ENCODE assay signal across 2 cellular contexts in the genomic region with DNA sequence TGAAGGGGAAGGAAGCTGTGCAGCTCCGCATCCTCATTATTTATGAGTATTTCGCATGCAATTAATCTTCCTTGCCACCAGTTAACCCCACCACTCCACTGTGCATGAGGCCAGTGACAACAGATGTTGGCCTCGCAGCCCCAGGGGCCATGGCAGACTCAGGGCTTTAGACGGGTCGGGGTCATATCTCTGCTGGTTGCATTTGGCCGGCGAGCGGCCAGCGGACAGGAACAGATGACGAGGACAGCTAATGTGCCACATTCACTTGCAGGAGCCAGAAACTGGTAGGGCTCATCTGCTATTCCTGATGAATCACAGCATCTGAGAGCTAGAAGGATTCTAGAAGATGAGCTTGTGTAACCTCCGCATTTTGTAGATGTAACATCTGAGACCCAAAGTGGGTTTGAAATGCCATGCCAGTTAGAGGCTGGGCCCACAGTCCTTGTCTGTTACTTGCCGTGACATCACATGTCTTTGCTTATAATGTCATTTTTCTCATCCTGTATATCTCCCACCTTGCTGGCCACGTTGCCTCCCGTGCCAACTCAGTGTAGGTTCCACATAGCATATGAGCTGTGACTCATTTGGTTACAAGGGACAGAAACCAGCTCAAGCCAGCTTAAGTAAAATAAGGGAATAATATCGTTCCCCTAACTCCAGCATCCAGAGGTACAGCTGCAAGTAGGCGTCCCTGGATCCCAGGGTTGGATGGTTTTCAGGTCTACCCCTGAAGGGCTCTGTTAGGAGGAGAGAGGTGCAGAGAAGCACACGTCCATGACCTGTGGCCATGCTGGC.
TF ChIP-seq lines count a peak whose summit lies in the region.

No MANE protein-coding gene starts in this region.

TF ChIP-seq in IMR-90, 13 proteins besides CTCF, POLR2A, EP300 and RAD21 (continued from another document):
- TF ChIP-seq SMC3 (IDR thresholded peaks at IDR 0.05; ENCODE audit: low read depth, low read length) = no peak
- TF ChIP-seq, protein P1, sequence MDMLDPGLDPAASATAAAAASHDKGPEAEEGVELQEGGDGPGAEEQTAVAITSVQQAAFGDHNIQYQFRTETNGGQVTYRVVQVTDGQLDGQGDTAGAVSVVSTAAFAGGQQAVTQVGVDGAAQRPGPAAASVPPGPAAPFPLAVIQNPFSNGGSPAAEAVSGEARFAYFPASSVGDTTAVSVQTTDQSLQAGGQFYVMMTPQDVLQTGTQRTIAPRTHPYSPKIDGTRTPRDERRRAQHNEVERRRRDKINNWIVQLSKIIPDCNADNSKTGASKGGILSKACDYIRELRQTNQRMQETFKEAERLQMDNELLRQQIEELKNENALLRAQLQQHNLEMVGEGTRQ (IDR thresholded peaks at IDR 0.05; ENCODE audit: low read depth, low read length) = no peak
- TF ChIP-seq, protein P2, sequence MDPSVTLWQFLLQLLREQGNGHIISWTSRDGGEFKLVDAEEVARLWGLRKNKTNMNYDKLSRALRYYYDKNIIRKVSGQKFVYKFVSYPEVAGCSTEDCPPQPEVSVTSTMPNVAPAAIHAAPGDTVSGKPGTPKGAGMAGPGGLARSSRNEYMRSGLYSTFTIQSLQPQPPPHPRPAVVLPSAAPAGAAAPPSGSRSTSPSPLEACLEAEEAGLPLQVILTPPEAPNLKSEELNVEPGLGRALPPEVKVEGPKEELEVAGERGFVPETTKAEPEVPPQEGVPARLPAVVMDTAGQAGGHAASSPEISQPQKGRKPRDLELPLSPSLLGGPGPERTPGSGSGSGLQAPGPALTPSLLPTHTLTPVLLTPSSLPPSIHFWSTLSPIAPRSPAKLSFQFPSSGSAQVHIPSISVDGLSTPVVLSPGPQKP (IDR thresholded peaks at IDR 0.05; ENCODE audit: borderline replicate concordance, low read depth, low read length) = no peak

TF ChIP-seq in SK-N-SH, 30 proteins besides CTCF, POLR2A, EP300 and RAD21:
- TF ChIP-seq, protein P3, sequence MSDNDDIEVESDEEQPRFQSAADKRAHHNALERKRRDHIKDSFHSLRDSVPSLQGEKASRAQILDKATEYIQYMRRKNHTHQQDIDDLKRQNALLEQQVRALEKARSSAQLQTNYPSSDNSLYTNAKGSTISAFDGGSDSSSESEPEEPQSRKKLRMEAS (IDR thresholded peaks at IDR 0.05; ENCODE audit: low read depth) = no peak
- TF ChIP-seq TEAD4 (IDR thresholded peaks at IDR 0.05; ENCODE audit: borderline replicate concordance, insufficient read depth) (no peak), FOXM1 (IDR thresholded peaks at IDR 0.05; ENCODE audit: low read depth) (no peak), TCF12 (IDR thresholded peaks at IDR 0.05) (no peak), FOXJ3 (CRISPR knock-in tag; IDR thresholded peaks at IDR 0.05) (0 out of 2 replicates have a peak, but pooled peaks have one; percentile 36), YY1 (IDR thresholded peaks at IDR 0.05; ENCODE audit: low read depth) (no peak), CHD2 (IDR thresholded peaks at IDR 0.05; ENCODE audit: low read length, partially characterized antibody) (peak; percentile 67), JUND (IDR thresholded peaks at IDR 0.05) (no peak), POLR2AphosphoS5 (IDR thresholded peaks at IDR 0.05; ENCODE audit: low read depth, low read length) (no peak), GABPA (IDR thresholded peaks at IDR 0.05; ENCODE audit: low read depth) (no peak), RFX5 (IDR thresholded peaks at IDR 0.05; ENCODE audit: low read length) (peak; percentile 90), NRF1 (IDR thresholded peaks at IDR 0.05; ENCODE audit: low read depth, low read length) (no peak), MEF2A (IDR thresholded peaks at IDR 0.05; ENCODE audit: borderline replicate concordance, low read depth) (no peak), EZH2phosphoT487 (IDR thresholded peaks at IDR 0.05; ENCODE audit: borderline replicate concordance, low read depth) (no peak), FOSL2 (IDR thresholded peaks at IDR 0.05; ENCODE audit: borderline replicate concordance, low read depth) (no peak), SIN3A (IDR thresholded peaks at IDR 0.05; ENCODE audit: borderline replicate concordance, low read depth, low read length) (no peak), RCOR1 (IDR thresholded peaks at IDR 0.05; ENCODE audit: low read length) (peak; percentile 93), SMC3 (IDR thresholded peaks at IDR 0.05; ENCODE audit: low read depth, low read length) (no peak), ELF1 (IDR thresholded peaks at IDR 0.05) (no peak), MXI1 (IDR thresholded peaks at IDR 0.05; ENCODE audit: low read depth, low read length) (0 out of 2 replicates have a peak, but pooled peaks have one; percentile 59), TAF1 (IDR thresholded peaks at IDR 0.05; ENCODE audit: borderline replicate concordance, low read depth, low read length) (no peak), GATA2 (CRISPR knock-in tag; IDR thresholded peaks at IDR 0.05) (peak; percentile 71), NFIC (IDR thresholded peaks at IDR 0.05; ENCODE audit: borderline replicate concordance) (no peak), RXRA (IDR thresholded peaks at IDR 0.05; ENCODE audit: borderline replicate concordance, low read depth) (no peak)
- TF ChIP-seq, protein P4, sequence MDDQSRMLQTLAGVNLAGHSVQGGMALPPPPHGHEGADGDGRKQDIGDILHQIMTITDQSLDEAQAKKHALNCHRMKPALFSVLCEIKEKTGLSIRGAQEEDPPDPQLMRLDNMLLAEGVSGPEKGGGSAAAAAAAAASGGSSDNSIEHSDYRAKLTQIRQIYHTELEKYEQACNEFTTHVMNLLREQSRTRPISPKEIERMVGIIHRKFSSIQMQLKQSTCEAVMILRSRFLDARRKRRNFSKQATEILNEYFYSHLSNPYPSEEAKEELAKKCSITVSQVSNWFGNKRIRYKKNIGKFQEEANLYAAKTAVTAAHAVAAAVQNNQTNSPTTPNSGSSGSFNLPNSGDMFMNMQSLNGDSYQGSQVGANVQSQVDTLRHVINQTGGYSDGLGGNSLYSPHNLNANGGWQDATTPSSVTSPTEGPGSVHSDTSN (IDR thresholded peaks at IDR 0.05) = no peak
- TF ChIP-seq, protein P5, sequence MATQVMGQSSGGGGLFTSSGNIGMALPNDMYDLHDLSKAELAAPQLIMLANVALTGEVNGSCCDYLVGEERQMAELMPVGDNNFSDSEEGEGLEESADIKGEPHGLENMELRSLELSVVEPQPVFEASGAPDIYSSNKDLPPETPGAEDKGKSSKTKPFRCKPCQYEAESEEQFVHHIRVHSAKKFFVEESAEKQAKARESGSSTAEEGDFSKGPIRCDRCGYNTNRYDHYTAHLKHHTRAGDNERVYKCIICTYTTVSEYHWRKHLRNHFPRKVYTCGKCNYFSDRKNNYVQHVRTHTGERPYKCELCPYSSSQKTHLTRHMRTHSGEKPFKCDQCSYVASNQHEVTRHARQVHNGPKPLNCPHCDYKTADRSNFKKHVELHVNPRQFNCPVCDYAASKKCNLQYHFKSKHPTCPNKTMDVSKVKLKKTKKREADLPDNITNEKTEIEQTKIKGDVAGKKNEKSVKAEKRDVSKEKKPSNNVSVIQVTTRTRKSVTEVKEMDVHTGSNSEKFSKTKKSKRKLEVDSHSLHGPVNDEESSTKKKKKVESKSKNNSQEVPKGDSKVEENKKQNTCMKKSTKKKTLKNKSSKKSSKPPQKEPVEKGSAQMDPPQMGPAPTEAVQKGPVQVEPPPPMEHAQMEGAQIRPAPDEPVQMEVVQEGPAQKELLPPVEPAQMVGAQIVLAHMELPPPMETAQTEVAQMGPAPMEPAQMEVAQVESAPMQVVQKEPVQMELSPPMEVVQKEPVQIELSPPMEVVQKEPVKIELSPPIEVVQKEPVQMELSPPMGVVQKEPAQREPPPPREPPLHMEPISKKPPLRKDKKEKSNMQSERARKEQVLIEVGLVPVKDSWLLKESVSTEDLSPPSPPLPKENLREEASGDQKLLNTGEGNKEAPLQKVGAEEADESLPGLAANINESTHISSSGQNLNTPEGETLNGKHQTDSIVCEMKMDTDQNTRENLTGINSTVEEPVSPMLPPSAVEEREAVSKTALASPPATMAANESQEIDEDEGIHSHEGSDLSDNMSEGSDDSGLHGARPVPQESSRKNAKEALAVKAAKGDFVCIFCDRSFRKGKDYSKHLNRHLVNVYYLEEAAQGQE (IDR thresholded peaks at IDR 0.05; ENCODE audit: low read depth, low read length) = no peak
- TF ChIP-seq, protein P1 (IDR thresholded peaks at IDR 0.05; ENCODE audit: borderline replicate concordance, low read depth, low read length) = no peak
- TF ChIP-seq, protein P6, sequence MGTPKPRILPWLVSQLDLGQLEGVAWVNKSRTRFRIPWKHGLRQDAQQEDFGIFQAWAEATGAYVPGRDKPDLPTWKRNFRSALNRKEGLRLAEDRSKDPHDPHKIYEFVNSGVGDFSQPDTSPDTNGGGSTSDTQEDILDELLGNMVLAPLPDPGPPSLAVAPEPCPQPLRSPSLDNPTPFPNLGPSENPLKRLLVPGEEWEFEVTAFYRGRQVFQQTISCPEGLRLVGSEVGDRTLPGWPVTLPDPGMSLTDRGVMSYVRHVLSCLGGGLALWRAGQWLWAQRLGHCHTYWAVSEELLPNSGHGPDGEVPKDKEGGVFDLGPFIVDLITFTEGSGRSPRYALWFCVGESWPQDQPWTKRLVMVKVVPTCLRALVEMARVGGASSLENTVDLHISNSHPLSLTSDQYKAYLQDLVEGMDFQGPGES (IDR thresholded peaks at IDR 0.05; ENCODE audit: low read depth, low read length) = no peak
- TF ChIP-seq, protein P7, sequence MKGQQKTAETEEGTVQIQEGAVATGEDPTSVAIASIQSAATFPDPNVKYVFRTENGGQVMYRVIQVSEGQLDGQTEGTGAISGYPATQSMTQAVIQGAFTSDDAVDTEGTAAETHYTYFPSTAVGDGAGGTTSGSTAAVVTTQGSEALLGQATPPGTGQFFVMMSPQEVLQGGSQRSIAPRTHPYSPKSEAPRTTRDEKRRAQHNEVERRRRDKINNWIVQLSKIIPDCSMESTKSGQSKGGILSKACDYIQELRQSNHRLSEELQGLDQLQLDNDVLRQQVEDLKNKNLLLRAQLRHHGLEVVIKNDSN (IDR thresholded peaks at IDR 0.05; ENCODE audit: borderline replicate concordance, low read depth) = no peak
TF ChIP-seq in SK-N-SH: peak in this region for 6.
